ENCODE assay signal across 26 cellular contexts in the genomic region with DNA sequence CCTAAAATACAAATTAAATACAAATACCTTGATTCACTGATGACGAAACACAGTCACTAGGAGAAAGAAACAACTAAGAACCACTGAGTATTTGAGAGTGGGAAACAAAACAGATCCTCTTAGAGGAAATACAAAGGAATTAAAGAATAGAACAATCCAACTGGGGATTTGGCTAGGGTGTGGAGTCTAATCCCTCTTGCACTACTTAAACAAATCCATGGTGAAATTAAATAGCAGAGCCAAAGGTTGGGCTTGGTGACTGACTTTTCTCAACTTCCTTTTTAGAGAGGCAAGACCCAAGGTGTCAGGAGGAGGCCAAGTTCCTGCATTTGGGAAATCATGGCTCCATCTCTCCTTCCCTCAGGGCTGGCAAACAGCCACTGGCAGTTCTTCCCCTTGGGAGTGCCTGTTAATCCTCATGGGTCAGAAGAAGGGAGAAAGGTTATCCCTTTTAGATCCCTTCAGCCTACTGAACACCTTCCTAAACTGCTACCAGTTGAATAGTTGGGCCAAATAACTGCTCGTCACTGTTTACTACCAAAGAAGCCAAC.
DNase-seq lines count a peak whose midpoint lies in the region; ATAC-seq and TF ChIP-seq lines count a peak whose summit lies in the region.
"Had no signal": no experiment of that assay in that cellular context is flagged by ENCODE, and none has a peak within 500 bp of the region (broad histone marks: within the 10 kb centered on the region; RNA-seq: fewer than 3 reads in every experiment).

No MANE protein-coding gene starts in this region.

- no peak for TF ChIP-seq CTCF in fibroblast of pulmonary artery (IDR thresholded peaks at IDR 0.05; ENCODE audit: low read length, missing control alignments)

- H3K9me3 ChIP-seq in T-helper 17 cell (ENCODE audit: control insufficient read depth, low read length, poor library complexity, severe bottlenecking) (no peaks in the 10 kb centered on the region), GM23248 (ENCODE audit: low read depth) (no peaks in the 10 kb centered on the region)
- H3K9me3 ChIP-seq: BLaER1 treated with 17β-estradiol and CSF1 and Interleukin-3, amounts not matched to agents 10 nM and 100 nM; Peyer's patch; SJSA1; vagina had no signal

- H3K27me3 Mint-ChIP-seq in activated T-cell treated with anti-CD3 and anti-CD28 coated beads, Interleukin-2, amount 50 U/mL, for 72 hours (ENCODE audit: low read depth) = no peaks in the 10 kb centered on the region
- no peaks in the 10 kb centered on the region for H3K27me3 Mint-ChIP-seq in activated T-cell treated with anti-CD3 and anti-CD28 coated beads, Interleukin-2, amount 50 U/mL, for 4 hours (ENCODE audit: low read depth)
- H3K27me3 Mint-ChIP-seq in T-helper 17 cell = no peaks in the 10 kb centered on the region
- H3K27me3 Mint-ChIP-seq in stimulated activated naive CD8-positive, alpha-beta T cell treated with anti-CD3 and anti-CD28 coated beads, Interleukin-15, amount 100 ng/mL, for 72 hours = no peaks in the 10 kb centered on the region
- H3K27me3 Mint-ChIP-seq: naive B cell had no signal

- H3K36me3 ChIP-seq in GM23248 (ENCODE audit: low read depth) = peaks cover 47% of the 10 kb centered on the region; the same call in 1 of the 2 replicates

- H3K9ac ChIP-seq in GM23248 = no peak overlapping the region
- H3K9ac ChIP-seq: BLaER1 treated with 17β-estradiol and CSF1 and Interleukin-3, amounts not matched to agents 10 nM and 100 nM had no signal

- H3K4me1 ChIP-seq in GM23248 (ENCODE audit: insufficient read depth) = peaks cover 20% of the 10 kb centered on the region

- H3F3A ChIP-seq in GM23248 (ENCODE audit: insufficient read depth) = peaks cover 15% of the 10 kb centered on the region

- no peak overlapping the region for H2AFZ ChIP-seq in GM23248

- no peak for DNase-seq in activated T-cell treated with anti-CD3 and anti-CD28 coated beads, Interleukin-2, amount 50 U/mL, for 72 hours
- DNase-seq in activated T-cell treated with anti-CD3 and anti-CD28 coated beads, Interleukin-2, amount 50 U/mL, for 4 hours = no peak
- no peak for DNase-seq in T-helper 17 cell
- DNase-seq in fibroblast of pulmonary artery (ENCODE audit: low read depth) = peak; percentile 36
- DNase-seq in stimulated activated naive CD8-positive, alpha-beta T cell treated with anti-CD3 and anti-CD28 coated beads, Interleukin-15, amount 100 ng/mL, for 72 hours = no peak
- no peak for DNase-seq in EL
- DNase-seq in GM23248 = no peak
- DNase-seq: activated CD4-positive, alpha-beta T cell treated with anti-CD3 and anti-CD28 coated beads, Interleukin-2, amount 50 U/mL, for 1 hour; activated naive CD4-positive, alpha-beta T cell treated with anti-CD3 and anti-CD28 coated beads, Interleukin-2, amount 50 U/mL, for 16 hours; activated T-cell treated with anti-CD3 and anti-CD28 coated beads for 4 hours; effector CD4-positive, alpha-beta T cell; glutamatergic neuron; H7; kidney glomerular epithelial cell; mesendoderm; naive B cell; NCI-H446 treated with DMSO at 0.1 percent for 48 hours; Peyer's patch; retina; stimulated activated CD4-positive, alpha-beta T cell treated with anti-CD3 and anti-CD28 coated beads, Interleukin-12 subunit alpha, Interleukin-12 subunit beta, amount 100 ng/mL, for 4 hours had no signal

- no peaks in the 10 kb centered on the region for H3K27me3 ChIP-seq in GM23248 (replicated peaks; ENCODE audit: insufficient read depth)
- H3K27me3 ChIP-seq: BLaER1 treated with 17β-estradiol and CSF1 and Interleukin-3, amounts not matched to agents 10 nM and 100 nM; Peyer's patch; SJSA1; vagina had no signal

- in situ Hi-C loops in GM23248 (cut with MboI) = no loop called here

- peak overlapping the region; percentile 44 for H3K27ac Mint-ChIP-seq in activated T-cell treated with anti-CD3 and anti-CD28 coated beads, Interleukin-2, amount 50 U/mL, for 72 hours
- H3K27ac Mint-ChIP-seq in T-helper 17 cell = peak overlapping the region; percentile 98
- peak overlapping the region; percentile 40 to 59 for H3K27ac Mint-ChIP-seq in stimulated activated naive CD8-positive, alpha-beta T cell treated with anti-CD3 and anti-CD28 coated beads, Interleukin-15, amount 100 ng/mL, for 72 hours

- no peak overlapping the region for H3K4me3 Mint-ChIP-seq in activated T-cell treated with anti-CD3 and anti-CD28 coated beads, Interleukin-2, amount 50 U/mL, for 72 hours
- no peak overlapping the region for H3K4me3 Mint-ChIP-seq in activated T-cell treated with anti-CD3 and anti-CD28 coated beads, Interleukin-2, amount 50 U/mL, for 4 hours
- no peak overlapping the region for H3K4me3 Mint-ChIP-seq in T-helper 17 cell
- no peak overlapping the region for H3K4me3 Mint-ChIP-seq in stimulated activated naive CD8-positive, alpha-beta T cell treated with anti-CD3 and anti-CD28 coated beads, Interleukin-15, amount 100 ng/mL, for 72 hours
- H3K4me3 Mint-ChIP-seq: naive B cell had no signal

- no peaks in the 10 kb centered on the region for H4K20me1 ChIP-seq in GM23248 (ENCODE audit: insufficient read depth)
- H4K20me1 ChIP-seq: BLaER1 treated with 17β-estradiol and CSF1 and Interleukin-3, amounts not matched to agents 10 nM and 100 nM had no signal

- H3K27ac ChIP-seq in GM23248 = no peak overlapping the region
- H3K27ac ChIP-seq: BLaER1 treated with 17β-estradiol and CSF1 and Interleukin-3, amounts not matched to agents 10 nM and 100 nM; HL-60; Peyer's patch; SJSA1; vagina had no signal

- no peak for ATAC-seq in activated T-cell treated with anti-CD3 and anti-CD28 coated beads, Interleukin-2, amount 50 U/mL, for 72 hours (replicated peaks in 1 of 2)
- no peak for ATAC-seq in activated T-cell treated with anti-CD3 and anti-CD28 coated beads, Interleukin-2, amount 50 U/mL, for 4 hours
- no peak for ATAC-seq in T-helper 17 cell
- no peak for ATAC-seq in stimulated activated naive CD8-positive, alpha-beta T cell treated with anti-CD3 and anti-CD28 coated beads, Interleukin-15, amount 100 ng/mL, for 72 hours
- ATAC-seq in GM21717 (IDR thresholded peaks at IDR 0.05; ENCODE audit: unreplicated experiment) = no peak
- ATAC-seq: HepG2 had no signal

- H3K4me1 Mint-ChIP-seq in activated T-cell treated with anti-CD3 and anti-CD28 coated beads, Interleukin-2, amount 50 U/mL, for 72 hours (ENCODE audit: low read depth) = peaks cover 37% of the 10 kb centered on the region
- H3K4me1 Mint-ChIP-seq in activated T-cell treated with anti-CD3 and anti-CD28 coated beads, Interleukin-2, amount 50 U/mL, for 4 hours (ENCODE audit: low read depth) = peaks cover 33% of the 10 kb centered on the region
- H3K4me1 Mint-ChIP-seq in T-helper 17 cell = peaks cover 14% of the 10 kb centered on the region
- peaks cover 29% of the 10 kb centered on the region for H3K4me1 Mint-ChIP-seq in stimulated activated naive CD8-positive, alpha-beta T cell treated with anti-CD3 and anti-CD28 coated beads, Interleukin-15, amount 100 ng/mL, for 72 hours

- no peak overlapping the region for H3K4me2 ChIP-seq in GM23248 (ENCODE audit: unreplicated experiment)
- H3K4me2 ChIP-seq: BLaER1 treated with 17β-estradiol and CSF1 and Interleukin-3, amounts not matched to agents 10 nM and 100 nM had no signal

- peaks cover 10 to 47% of the 10 kb centered on the region in 2 donors for H3K36me3 Mint-ChIP-seq in activated T-cell treated with anti-CD3 and anti-CD28 coated beads, Interleukin-2, amount 50 U/mL, for 72 hours (ENCODE audit: insufficient read depth in 2 of 2)
- H3K36me3 Mint-ChIP-seq in activated T-cell treated with anti-CD3 and anti-CD28 coated beads, Interleukin-2, amount 50 U/mL, for 4 hours (ENCODE audit: insufficient read depth) = peaks cover 56% of the 10 kb centered on the region
- H3K36me3 Mint-ChIP-seq in T-helper 17 cell (ENCODE audit: low read depth) = no peaks in the 10 kb centered on the region

- 98% methylated on average over 2 of the region's 2 CpGs for WGBS in GM23248 (ENCODE audit: low coverage in 1 of 2, low lambda C conversion rate in 2 of 2, missing lambda C conversion rate in 2 of 2), 2 experiments

- no peaks in the 10 kb centered on the region for H3K9me3 Mint-ChIP-seq in activated T-cell treated with anti-CD3 and anti-CD28 coated beads, Interleukin-2, amount 50 U/mL, for 72 hours
- H3K9me3 Mint-ChIP-seq in activated T-cell treated with anti-CD3 and anti-CD28 coated beads, Interleukin-2, amount 50 U/mL, for 4 hours = no peaks in the 10 kb centered on the region
- no peaks in the 10 kb centered on the region for H3K9me3 Mint-ChIP-seq in stimulated activated naive CD8-positive, alpha-beta T cell treated with anti-CD3 and anti-CD28 coated beads, Interleukin-15, amount 100 ng/mL, for 72 hours
- H3K9me3 Mint-ChIP-seq: naive B cell had no signal

- no peaks in the 10 kb centered on the region for H3K79me2 ChIP-seq in GM23248 (ENCODE audit: insufficient read depth)

- no peak overlapping the region for H3K4me3 ChIP-seq in fibroblast of pulmonary artery (replicated peaks; ENCODE audit: low read depth, low read length)
- no peak overlapping the region for H3K4me3 ChIP-seq in GM23248
- H3K4me3 ChIP-seq: BLaER1 treated with 17β-estradiol and CSF1 and Interleukin-3, amounts not matched to agents 10 nM and 100 nM; Peyer's patch; SJSA1; vagina had no signal

- H3K9me2 ChIP-seq in GM23248 (ENCODE audit: insufficient read depth) = no peaks in the 10 kb centered on the region

Comparison
In these comparisons a context has a peak if more than half of its experiments do, and no peak if none do; other contexts are left out.
1. H3K27ac Mint-ChIP-seq: peak in every context shown above with its lines; median percentile 98 in T-helper 17 cell; 50 in stimulated activated naive CD8-positive, alpha-beta T cell treated with anti-CD3 and anti-CD28 coated beads, Interleukin-15, amount 100 ng/mL, for 72 hours; 44 in activated T-cell treated with anti-CD3 and anti-CD28 coated beads, Interleukin-2, amount 50 U/mL, for 72 hours.